In genomic region chr5:122151640-122152039, GRCh38 we compare ENCODE assay signal across 19 cellular contexts. TPM values are rescaled to one million over a fixed set of nuclear protein-coding genes. Genes with fewer than 3 reads are reported as not detected.
DNase-seq lines count a peak whose midpoint lies in the region; ATAC-seq and TF ChIP-seq lines count a peak whose summit lies in the region.
"Had no signal": no experiment of that assay in that cellular context is flagged by ENCODE, and none has a peak within 500 bp of the region (broad histone marks: within the 10 kb centered on the region; RNA-seq: fewer than 3 reads in every experiment).

No MANE protein-coding gene starts in this region.

- no peaks in the 10 kb centered on the region for H3K36me3 ChIP-seq in RWPE2 (ENCODE audit: low read depth)
- H3K36me3 ChIP-seq in fibroblast of lung (ENCODE audit: control insufficient read depth, insufficient read depth, low read length): no peaks in the 10 kb centered on the region
- H3K36me3 ChIP-seq: neutrophil, upper lobe of right lung had no signal

- H3K27me3 ChIP-seq in RWPE2 (ENCODE audit: insufficient read depth, poor library complexity, severe bottlenecking): no peaks in the 10 kb centered on the region
- no peaks in the 10 kb centered on the region for H3K27me3 ChIP-seq in fibroblast of lung (ENCODE audit: control insufficient read depth, insufficient read depth, low read length)
- H3K27me3 ChIP-seq: neutrophil, upper lobe of right lung had no signal

- H3K9me3 ChIP-seq in RWPE2 (ENCODE audit: severe bottlenecking) (no peaks in the 10 kb centered on the region), fibroblast of lung (ENCODE audit: control insufficient read depth, insufficient read depth, low read depth, low read length) (no peaks in the 10 kb centered on the region)
- H3K9me3 ChIP-seq: neutrophil, upper lobe of right lung had no signal

- TF ChIP-seq CTCF in RWPE2 (IDR thresholded peaks at IDR 0.05; ENCODE audit: poor library complexity, severe bottlenecking) (no peak), fibroblast of lung (conservative IDR thresholded peaks at IDR 0.05 in 1 of 2, IDR thresholded peaks at IDR 0.05 in 1 of 2; ENCODE audit: low read depth in 1 of 2, low read length in 2 of 2) (no peak), osteocyte (IDR thresholded peaks at IDR 0.05) (no peak)

- DNase-seq in EH (ENCODE audit: low read depth): peak; percentile 90
- DNase-seq in RWPE2 (ENCODE audit: low spot score): no peak
- DNase-seq in fibroblast of lung (ENCODE audit: low read depth in 2 of 2): peak; percentile 25 to 99
- DNase-seq in osteocyte (ENCODE audit: extremely low spot score, unreplicated experiment): no peak
- DNase-seq in natural killer cell treated with Interleukin-12 subunit alpha and Interleukin-12 subunit beta and Interleukin-15 and Interleukin-18, amount 100 ng/mL, for 72 hours (ENCODE audit: low spot score): no peak
- no peak for DNase-seq in LoVo (ENCODE audit: low spot score)
- no peak for DNase-seq in GM19240 (ENCODE audit: insufficient read length, low spot score)
- DNase-seq: activated CD4-positive, alpha-beta T cell treated with anti-CD3 and anti-CD28 coated beads, Interleukin-2, amount 50 U/mL, for 1 hour; activated T-cell treated with anti-CD3 and anti-CD28 coated beads, Interleukin-2, amount 50 U/mL, for 48 hours; anterior cingulate cortex; DMS53; KBM-7; NCI-H1930; Right ventricle myocardium superior; T1000; upper lobe of right lung had no signal

- no peaks in the 10 kb centered on the region for H3K36me3 Mint-ChIP-seq in osteocyte (ENCODE audit: unreplicated experiment)
- H3K36me3 Mint-ChIP-seq in natural killer cell treated with Interleukin-12 subunit alpha and Interleukin-12 subunit beta and Interleukin-15 and Interleukin-18, amount 100 ng/mL, for 72 hours: no peaks in the 10 kb centered on the region

- H3K27me3 Mint-ChIP-seq in osteocyte (ENCODE audit: unreplicated experiment): no peaks in the 10 kb centered on the region
- no peaks in the 10 kb centered on the region for H3K27me3 Mint-ChIP-seq in natural killer cell treated with Interleukin-12 subunit alpha and Interleukin-12 subunit beta and Interleukin-15 and Interleukin-18, amount 100 ng/mL, for 72 hours

- H3K27ac ChIP-seq in RWPE2 (ENCODE audit: poor library complexity, severe bottlenecking): no peak overlapping the region
- no peak overlapping the region for H3K27ac ChIP-seq in fibroblast of lung (ENCODE audit: insufficient read depth, low read length)
- H3K27ac ChIP-seq: neutrophil, upper lobe of right lung had no signal

- no peaks in the 10 kb centered on the region for H3K79me2 ChIP-seq in fibroblast of lung (ENCODE audit: control insufficient read depth, insufficient read depth, low read length)

- H3K4me1 Mint-ChIP-seq in osteocyte (ENCODE audit: unreplicated experiment): peaks cover 26% of the 10 kb centered on the region
- no peaks in the 10 kb centered on the region for H3K4me1 Mint-ChIP-seq in natural killer cell treated with Interleukin-12 subunit alpha and Interleukin-12 subunit beta and Interleukin-15 and Interleukin-18, amount 100 ng/mL, for 72 hours (ENCODE audit: low read depth in 2 of 2)

- H3K4me3 ChIP-seq in RWPE2 (ENCODE audit: severe bottlenecking) (no peak overlapping the region), fibroblast of lung (replicated peaks in 1 of 4; ENCODE audit: control extremely low read depth in 1 of 4, insufficient read depth in 1 of 4, low read depth in 3 of 4, low read length in 4 of 4) (no peak overlapping the region)
- H3K4me3 ChIP-seq: upper lobe of right lung had no signal

- H3K4me3 Mint-ChIP-seq in osteocyte (ENCODE audit: unreplicated experiment): no peak overlapping the region
- no peak overlapping the region for H3K4me3 Mint-ChIP-seq in natural killer cell treated with Interleukin-12 subunit alpha and Interleukin-12 subunit beta and Interleukin-15 and Interleukin-18, amount 100 ng/mL, for 72 hours
- H3K4me3 Mint-ChIP-seq: endodermal cell had no signal

- no peaks in the 10 kb centered on the region for H3K9me3 Mint-ChIP-seq in osteocyte (ENCODE audit: unreplicated experiment)
- H3K9me3 Mint-ChIP-seq in natural killer cell treated with Interleukin-12 subunit alpha and Interleukin-12 subunit beta and Interleukin-15 and Interleukin-18, amount 100 ng/mL, for 72 hours: no peaks in the 10 kb centered on the region
- H3K9me3 Mint-ChIP-seq: endodermal cell had no signal

- peak overlapping the region; percentile 34 for H3K27ac Mint-ChIP-seq in osteocyte (ENCODE audit: unreplicated experiment)
- H3K27ac Mint-ChIP-seq in natural killer cell treated with Interleukin-12 subunit alpha and Interleukin-12 subunit beta and Interleukin-15 and Interleukin-18, amount 100 ng/mL, for 72 hours: no peak overlapping the region
- H3K27ac Mint-ChIP-seq: endodermal cell had no signal

- no peak overlapping the region for H2AFZ ChIP-seq in fibroblast of lung (ENCODE audit: low read length)

- H3K9ac ChIP-seq in fibroblast of lung (ENCODE audit: insufficient read depth, low read length): no peak overlapping the region

- H3K4me1 ChIP-seq in RWPE2 (ENCODE audit: insufficient read depth, poor library complexity, severe bottlenecking): peaks cover 6% of the 10 kb centered on the region
- H3K4me1 ChIP-seq in fibroblast of lung (ENCODE audit: control insufficient read depth, extremely low read depth, insufficient read depth, low read length): peaks cover 21% of the 10 kb centered on the region
- H3K4me1 ChIP-seq: upper lobe of right lung had no signal

- H4K20me1 ChIP-seq in fibroblast of lung (ENCODE audit: control insufficient read depth, extremely low read depth, insufficient read depth, low read length): no peaks in the 10 kb centered on the region

- peak overlapping the region; percentile 42 for H3K4me2 ChIP-seq in fibroblast of lung (ENCODE audit: extremely low read depth, insufficient read depth, low read length)

- peak; percentile 80 for ATAC-seq in RWPE2 (ENCODE audit: low read depth)
- ATAC-seq in natural killer cell treated with Interleukin-12 subunit alpha and Interleukin-12 subunit beta and Interleukin-15 and Interleukin-18, amount 100 ng/mL, for 72 hours: no peak
- ATAC-seq in HG03039 (IDR thresholded peaks at IDR 0.05; ENCODE audit: unreplicated experiment): no peak
- ATAC-seq: upper lobe of right lung had no signal

RNA-seq across cellular contexts. Expression of gene ZNF474, which starts 22.3 kb away (rescaled TPM):
- total RNA-seq in fibroblast of lung: under 0.01 and 0.17 TPM in 2 replicates
- polyA plus RNA-seq in fibroblast of lung: 0.11 and 0.20 TPM in 2 replicates
- polyA plus RNA-seq in fibroblast of lung (2012): 0.21 TPM in 1 of 2 replicates, not detected in the other
- not detected in 2 replicates for polyA minus RNA-seq in fibroblast of lung (ENCODE audit: low replicate concordance)
- total RNA-seq in osteocyte: not detected in 2 replicates
- total RNA-seq in natural killer cell treated with Interleukin-12 subunit alpha and Interleukin-12 subunit beta and Interleukin-15 and Interleukin-18, amount 100 ng/mL, for 72 hours: not detected
- total RNA-seq: Right ventricle myocardium superior, upper lobe of right lung had no signal

Comparison
In these comparisons a context has a peak if more than half of its experiments do, and no peak if none do; other contexts are left out.
1. DNase-seq: peak in EH (single experiment) and fibroblast of lung (2 of 2); none in RWPE2 (single experiment), osteocyte (single experiment), natural killer cell treated with Interleukin-12 subunit alpha and Interleukin-12 subunit beta and Interleukin-15 and Interleukin-18, amount 100 ng/mL, for 72 hours (single experiment), LoVo (single experiment) and GM19240 (single experiment).